8 cellular contexts compared by ENCODE assay signal in genomic region chr6:4607026-4607704, GRCh38.
A peak's percentile ranks its signal among the peaks of the same experiment; 100 is the strongest.
DNase-seq lines count a peak whose midpoint lies in the region; TF ChIP-seq lines count a peak whose summit lies in the region.

No MANE protein-coding gene starts in this region.

- H3K4me2 ChIP-seq in skeletal muscle satellite cell (ENCODE audit: low read length): peak overlapping the region; percentile 69

- no peak overlapping the region for H3K9ac ChIP-seq in skeletal muscle satellite cell (ENCODE audit: low read depth, low read length)

- no peak for TF ChIP-seq CTCF in HFFc6 (IDR thresholded peaks at IDR 0.05)
- no peak for TF ChIP-seq CTCF in GM13976 (IDR thresholded peaks at IDR 0.05; ENCODE audit: borderline replicate concordance, control extremely low read depth, extremely low read depth, insufficient read depth, missing control alignments)

- H3K4me3 Mint-ChIP-seq in HFFc6: peak overlapping the region; percentile 66

- H3K27me3 ChIP-seq in skeletal muscle satellite cell (ENCODE audit: control insufficient read depth, insufficient read depth, low read length): peaks cover 30% of the 10 kb centered on the region

- H3K9me3 Mint-ChIP-seq in HFFc6: no peaks in the 10 kb centered on the region

- H3K36me3 Mint-ChIP-seq in HFFc6 (ENCODE audit: low read depth): no peaks in the 10 kb centered on the region

- in situ Hi-C loops in GM13976 (cut with MboI; ENCODE audit: low sequenced_read_pairs, unreplicated experiment): no loop called here

- no peaks in the 10 kb centered on the region; the same call in 1 of the 2 replicates for H3K27me3 Mint-ChIP-seq in HFFc6 (ENCODE audit: insufficient read depth)

- no peaks in the 10 kb centered on the region for H3K36me3 ChIP-seq in skeletal muscle satellite cell (ENCODE audit: insufficient read depth, low read length)

- peaks cover 74% of the 10 kb centered on the region for H3K4me1 Mint-ChIP-seq in HFFc6 (ENCODE audit: low read depth)

- DNase-seq in HFFc6 (peak; percentile 73), SHP77 (lab: John Stamatoyannopoulos, UW) (peak; percentile 28 to 55), fibroblast of the conjunctiva (ENCODE audit: low read depth) (peak; percentile 32), SKM-1 (lab: John Stamatoyannopoulos, UW; ENCODE audit: unreplicated experiment) (no peak), NCI-H526 (lab: John Stamatoyannopoulos, UW) (no peak), GM13976 (ENCODE audit: low spot score) (no peak)
- no peak for DNase-seq in stimulated activated naive CD4-positive, alpha-beta T cell treated with Interleukin-2 at 50 U/mL for 16 hours (lab: John Stamatoyannopoulos, UW)

- H3K9me3 ChIP-seq in skeletal muscle satellite cell (replicated peaks; ENCODE audit: low read length): no peaks in the 10 kb centered on the region

- H3K4me3 ChIP-seq in skeletal muscle satellite cell (ENCODE audit: low read length): peak overlapping the region; percentile 10

- H3K4me1 ChIP-seq in skeletal muscle satellite cell (ENCODE audit: control insufficient read depth, insufficient read depth, low read length): peaks cover 27% of the 10 kb centered on the region

- H3K27ac Mint-ChIP-seq in HFFc6: peak overlapping the region; percentile 50

Comparison
In these comparisons a context has a peak if more than half of its experiments do, and no peak if none do; other contexts are left out.
1. DNase-seq: peak in HFFc6 (single experiment), SHP77 (2 of 2) and fibroblast of the conjunctiva (single experiment); none in SKM-1 (single experiment), stimulated activated naive CD4-positive, alpha-beta T cell treated with Interleukin-2 at 50 U/mL for 16 hours (single experiment), NCI-H526 (0 of 2) and GM13976 (single experiment).